Comparison of ENCODE assay signal across 18 cellular contexts in the genomic region with DNA sequence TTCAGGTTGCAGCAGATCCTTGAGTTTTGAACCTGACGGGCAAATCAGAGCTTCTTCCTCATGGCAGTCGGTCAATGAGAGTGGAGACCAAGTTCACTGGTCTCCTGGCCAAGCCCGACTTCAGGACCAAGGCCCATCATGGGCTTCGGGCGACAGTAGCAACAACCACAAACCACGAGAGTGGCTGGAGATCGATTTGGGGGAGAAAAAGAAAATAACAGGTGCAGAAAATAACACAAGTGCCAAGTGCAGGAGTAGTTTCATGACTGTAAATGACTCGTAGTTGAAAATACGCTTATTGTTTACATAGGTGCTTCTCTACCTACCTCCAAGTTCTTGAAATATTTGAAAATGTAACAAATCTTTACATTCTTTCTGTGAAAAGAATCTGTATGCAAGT. TPM values are rescaled to one million over a fixed set of nuclear protein-coding genes. Genes with fewer than 3 reads are reported as not detected.
DNase-seq lines count a peak whose midpoint lies in the region; ATAC-seq and TF ChIP-seq lines count a peak whose summit lies in the region.
"Had no signal": no experiment of that assay in that cellular context is flagged by ENCODE, and none has a peak within 500 bp of the region (broad histone marks: within the 10 kb centered on the region; RNA-seq: fewer than 3 reads in every experiment).

No MANE protein-coding gene starts in this region.

- DNase-seq in Caco-2 (no peak), LHCN-M2 (ENCODE audit: low read depth) (peak; percentile 27), RWPE2 (ENCODE audit: low spot score) (no peak), activated gamma-delta T cell treated with Interleukin-2 at 50 U/mL for 16 hours (no peak), tibial artery (no peak)
- DNase-seq in activated T-helper 1 cell treated with anti-CD3 and anti-CD28 coated beads, Interleukin-12 subunit alpha, Interleukin-12 subunit beta, Interleukin-2, Interleukin-4 antibody, amounts not matched to agents 30 ng/mL and 10 ng/mL and 1 ng/mL, durations not matched to agents 14 hours and 24 hours and 36 hours (ENCODE audit: low spot score), result no peak
- DNase-seq: 8988T; Calu3; CD4-positive, alpha-beta memory T cell; DMS79 treated with DMSO at 0.1 percent for 48 hours; GM23248 had no signal

- CTCF ChIA-PET in Caco-2 (lab: Charles Lee), result no interaction called here

- H3K27me3 Mint-ChIP-seq in Caco-2 (ENCODE audit: insufficient read depth, unreplicated experiment), result no peaks in the 10 kb centered on the region
- H3K27me3 Mint-ChIP-seq in activated T-helper 1 cell treated with anti-CD3 and anti-CD28 coated beads, Interleukin-12 subunit alpha, Interleukin-12 subunit beta, Interleukin-2, Interleukin-4 antibody, amounts not matched to agents 30 ng/mL and 10 ng/mL and 1 ng/mL, durations not matched to agents 14 hours and 24 hours and 36 hours (ENCODE audit: insufficient read depth), result peaks cover 7% of the 10 kb centered on the region

- peaks cover 2% of the 10 kb centered on the region; the same call in 1 of the 2 replicates for H3K36me3 ChIP-seq in Caco-2 (ENCODE audit: control insufficient read depth, insufficient read depth, low read length)
- peaks cover 91% of the 10 kb centered on the region for H3K36me3 ChIP-seq in RWPE2 (ENCODE audit: low read depth)
- H3K36me3 ChIP-seq in tibial artery, result peaks cover 5 to 23% (median 18%) of the 10 kb centered on the region in 3 donors
- H3K36me3 ChIP-seq: BLaER1 had no signal

- no TSS peak for BruUV-seq in Caco-2 (replicated peaks; lab: Mats Ljungman, UMichigan)

- POLR2A ChIA-PET in Caco-2 (lab: Charles Lee), result no interaction called here

- H3K4me1 ChIP-seq in Caco-2 (peaks cover 38% of the 10 kb centered on the region), RWPE2 (ENCODE audit: insufficient read depth, poor library complexity, severe bottlenecking) (peaks cover 51% of the 10 kb centered on the region), tibial artery (no peaks in the 10 kb centered on the region)

- H3K27ac ChIP-seq in RWPE2 (ENCODE audit: poor library complexity, severe bottlenecking) (peak overlapping the region; percentile 95), tibial artery (no peak overlapping the region)
- H3K27ac ChIP-seq: BLaER1, GM23248, HL-60 had no signal

- H3K27ac Mint-ChIP-seq in Caco-2 (ENCODE audit: unreplicated experiment), result peak overlapping the region; percentile 56
- H3K27ac Mint-ChIP-seq in activated T-helper 1 cell treated with anti-CD3 and anti-CD28 coated beads, Interleukin-12 subunit alpha, Interleukin-12 subunit beta, Interleukin-2, Interleukin-4 antibody, amounts not matched to agents 30 ng/mL and 10 ng/mL and 1 ng/mL, durations not matched to agents 14 hours and 24 hours and 36 hours, result no peak overlapping the region
- H3K27ac Mint-ChIP-seq: CD14-positive monocyte; CD4-positive, alpha-beta memory T cell had no signal

- H3K4me1 Mint-ChIP-seq in Caco-2 (ENCODE audit: low read depth, unreplicated experiment), result peaks cover 24% of the 10 kb centered on the region
- no peaks in the 10 kb centered on the region for H3K4me1 Mint-ChIP-seq in activated T-helper 1 cell treated with anti-CD3 and anti-CD28 coated beads, Interleukin-12 subunit alpha, Interleukin-12 subunit beta, Interleukin-2, Interleukin-4 antibody, amounts not matched to agents 30 ng/mL and 10 ng/mL and 1 ng/mL, durations not matched to agents 14 hours and 24 hours and 36 hours (ENCODE audit: low read depth)
- H3K4me1 Mint-ChIP-seq: CD14-positive monocyte; CD4-positive, alpha-beta memory T cell had no signal

- H3K9me3 ChIP-seq in Caco-2 (no peaks in the 10 kb centered on the region), RWPE2 (ENCODE audit: severe bottlenecking) (no peaks in the 10 kb centered on the region), tibial artery (no peaks in the 10 kb centered on the region)
- H3K9me3 ChIP-seq: BLaER1, HAP-1 had no signal

- ATAC-seq in GM18867 (IDR thresholded peaks at IDR 0.05; ENCODE audit: unreplicated experiment) (peak; percentile 72), RWPE2 (ENCODE audit: low read depth) (no peak), GM19397 (IDR thresholded peaks at IDR 0.05; ENCODE audit: unreplicated experiment) (no peak)
- ATAC-seq: GM12878 had no signal

- H3K9me3 Mint-ChIP-seq in Caco-2 (ENCODE audit: unreplicated experiment), result no peaks in the 10 kb centered on the region
- H3K9me3 Mint-ChIP-seq in activated T-helper 1 cell treated with anti-CD3 and anti-CD28 coated beads, Interleukin-12 subunit alpha, Interleukin-12 subunit beta, Interleukin-2, Interleukin-4 antibody, amounts not matched to agents 30 ng/mL and 10 ng/mL and 1 ng/mL, durations not matched to agents 14 hours and 24 hours and 36 hours, result no peaks in the 10 kb centered on the region
- H3K9me3 Mint-ChIP-seq: CD4-positive, alpha-beta memory T cell had no signal

- TF ChIP-seq CTCF in Caco-2 (IDR thresholded peaks at IDR 0.05; ENCODE audit: insufficient read depth in 1 of 2, low read depth in 1 of 2, low read length in 1 of 2, severe bottlenecking in 1 of 2, unreplicated experiment in 1 of 2), result no peak
- TF ChIP-seq CTCF in RWPE2 (IDR thresholded peaks at IDR 0.05; ENCODE audit: poor library complexity, severe bottlenecking), result no peak
- TF ChIP-seq CTCF in tibial artery (IDR thresholded peaks at IDR 0.05), result no peak

- H3K36me3 Mint-ChIP-seq in Caco-2 (ENCODE audit: insufficient read depth, unreplicated experiment), result peaks cover 76% of the 10 kb centered on the region
- peaks cover 1% of the 10 kb centered on the region for H3K36me3 Mint-ChIP-seq in activated T-helper 1 cell treated with anti-CD3 and anti-CD28 coated beads, Interleukin-12 subunit alpha, Interleukin-12 subunit beta, Interleukin-2, Interleukin-4 antibody, amounts not matched to agents 30 ng/mL and 10 ng/mL and 1 ng/mL, durations not matched to agents 14 hours and 24 hours and 36 hours (ENCODE audit: low read depth)

- H3K4me3 ChIP-seq in Caco-2 (ENCODE audit: low read depth, low read length) (no peak overlapping the region), RWPE2 (ENCODE audit: severe bottlenecking) (no peak overlapping the region), tibial artery (no peak overlapping the region)
- H3K4me3 ChIP-seq: BLaER1, GM12878, GM23248, HAP-1 had no signal

- H3K27me3 ChIP-seq in Caco-2 (replicated peaks; ENCODE audit: control insufficient read depth, insufficient read depth, low read length) (no peaks in the 10 kb centered on the region), RWPE2 (ENCODE audit: insufficient read depth, poor library complexity, severe bottlenecking) (no peaks in the 10 kb centered on the region), tibial artery (no peaks in the 10 kb centered on the region)
- H3K27me3 ChIP-seq: BLaER1 had no signal

- intact Hi-C loops in Caco-2 (cut with micrococcal nuclease; ENCODE audit: unreplicated experiment) (no loop called here), tibial artery (cut with DNase I; ENCODE audit: low total_unique reads) (no loop called here)
- intact Hi-C loops in activated T-helper 1 cell treated with anti-CD3 and anti-CD28 coated beads, Interleukin-12 subunit alpha, Interleukin-12 subunit beta, Interleukin-2, Interleukin-4 antibody, amounts not matched to agents 30 ng/mL and 10 ng/mL and 1 ng/mL, durations not matched to agents 14 hours and 24 hours and 36 hours (cut with micrococcal nuclease), result no loop called here

- no peak overlapping the region for H3K4me3 Mint-ChIP-seq in Caco-2 (ENCODE audit: unreplicated experiment)
- H3K4me3 Mint-ChIP-seq in activated T-helper 1 cell treated with anti-CD3 and anti-CD28 coated beads, Interleukin-12 subunit alpha, Interleukin-12 subunit beta, Interleukin-2, Interleukin-4 antibody, amounts not matched to agents 30 ng/mL and 10 ng/mL and 1 ng/mL, durations not matched to agents 14 hours and 24 hours and 36 hours, result no peak overlapping the region
- H3K4me3 Mint-ChIP-seq: CD14-positive monocyte; CD4-positive, alpha-beta memory T cell had no signal

RNA-seq across cellular contexts. Expression of gene DCBLD1, which starts 56.1 kb away (rescaled TPM):
- 69.3 and 73.4 TPM in 2 replicates for total RNA-seq in Caco-2 (2022)
- total RNA-seq in LHCN-M2 (2014; rRNA removed), result 38.6 and 39.3 TPM in 2 replicates
- polyA plus RNA-seq in LHCN-M2 (2012), result 27.3 TPM
- total RNA-seq in activated T-helper 1 cell treated with anti-CD3 and anti-CD28 coated beads, Interleukin-12 subunit alpha, Interleukin-12 subunit beta, Interleukin-2, Interleukin-4 antibody, amounts not matched to agents 30 ng/mL and 10 ng/mL and 1 ng/mL, durations not matched to agents 14 hours and 24 hours and 36 hours, result 3.9 and 4.5 TPM in 2 replicates
